Comparison of ENCODE assay signal across 22 cellular contexts in genomic region chr10:33410860-33411234, GRCh38.
"Had no signal": no experiment of that assay in that cellular context is flagged by ENCODE, and none has a peak within 500 bp of the region (broad histone marks: within the 10 kb centered on the region; RNA-seq: fewer than 3 reads in every experiment).

No MANE protein-coding gene starts in this region.

- H3K27ac ChIP-seq: heart right ventricle, hepatocyte, left lung, lower lobe of right lung, pancreas, prostate gland, tibial nerve, uterus had no signal

- DNase-seq: heart right ventricle; kidney; left colon; left lung; lower lobe of right lung; mesenchymal stem cell; naive thymus-derived CD4-positive, alpha-beta T cell; pancreas; retina; right cardiac atrium; stimulated activated CD4-positive, alpha-beta T cell treated with anti-CD3 and anti-CD28 coated beads, Interleukin-12 subunit alpha, Interleukin-12 subunit beta, amount 100 ng/mL, for 4 hours; stimulated activated CD4-positive, alpha-beta T cell treated with anti-CD3 and anti-CD28 coated beads, Interleukin-15, amount 100 ng/mL, for 24 hours; stimulated activated CD4-positive, alpha-beta T cell treated with anti-CD3 and anti-CD28 coated beads, Interleukin-2, amount 100 ng/mL, for 24 hours; stimulated activated CD4-positive, alpha-beta T cell treated with anti-CD3 and anti-CD28 coated beads, Interleukin-4, amount 100 ng/mL, for 1 hour; stimulated activated naive CD4-positive, alpha-beta T cell had no signal

- ATAC-seq: heart right ventricle; left colon; left lung; naive thymus-derived CD4-positive, alpha-beta T cell; natural killer cell treated with Interleukin-12 subunit alpha and Interleukin-12 subunit beta and Interleukin-15 and Interleukin-18, amount 100 ng/mL, for 72 hours; pancreas; right cardiac atrium; sciatic nerve had no signal

- H3K4me1 ChIP-seq: pancreas, prostate gland, uterus had no signal

- H3K9me3 ChIP-seq: heart right ventricle, left lung, lower lobe of right lung, pancreas, prostate gland, tibial nerve, uterus had no signal

- H3K27me3 ChIP-seq: heart right ventricle, hepatocyte, left lung, pancreas, tibial nerve, uterus had no signal

- H3K36me3 ChIP-seq: heart right ventricle, left lung, lower lobe of right lung, pancreas, prostate gland, tibial nerve, uterus had no signal

- H3K4me3 ChIP-seq: heart right ventricle, hepatocyte, left lung, lower lobe of right lung, pancreas, prostate gland, smooth muscle cell, tibial nerve, uterus had no signal
